8 cellular contexts compared by ENCODE assay signal in the genomic region with DNA sequence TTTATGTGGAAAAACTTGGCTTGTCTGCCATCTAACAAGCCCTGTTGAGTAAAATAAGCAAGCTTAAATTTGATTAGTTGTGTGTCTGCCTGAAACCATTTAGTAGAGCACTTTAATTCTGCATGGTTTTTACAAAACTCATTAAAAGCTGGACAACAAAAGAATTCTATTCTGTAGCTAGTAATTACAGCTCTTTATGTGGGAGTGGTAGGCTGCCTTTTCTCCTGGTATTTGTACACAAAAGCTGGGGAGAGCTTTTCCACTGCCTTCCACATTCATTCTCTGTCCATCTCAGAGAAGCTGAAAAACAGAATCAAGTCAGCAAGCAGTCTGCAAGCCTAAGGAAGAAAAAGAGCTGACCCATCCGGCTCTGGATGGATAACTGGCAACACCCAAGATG. TPM values are rescaled to one million over a fixed set of nuclear protein-coding genes. Genes with fewer than 3 reads are reported as not detected.
DNase-seq lines count a peak whose midpoint lies in the region; ATAC-seq lines count a peak whose summit lies in the region.

No MANE protein-coding gene starts in this region.

- H3K27ac ChIP-seq in iPS-18a (ENCODE audit: low read length): no peak overlapping the region
- H3K27ac ChIP-seq in SJCRH30: no peak overlapping the region

- H3K27me3 ChIP-seq in iPS-18a (ENCODE audit: control insufficient read depth, insufficient read depth, low read length): peaks cover 12% of the 10 kb centered on the region
- H3K27me3 ChIP-seq in SJCRH30: no peaks in the 10 kb centered on the region

- H3K4me3 ChIP-seq in iPS-18a (ENCODE audit: low read length) (peak overlapping the region; percentile 87), SJCRH30 (no peak overlapping the region)

- no peak overlapping the region for H3K27ac Mint-ChIP-seq in activated CD8-positive, alpha-beta T cell treated with anti-CD3 and anti-CD28 coated beads, Interleukin-2, amount 10 ng/mL, durations not matched to agents 7 days and 5 days

- H3K36me3 Mint-ChIP-seq in activated CD8-positive, alpha-beta T cell treated with anti-CD3 and anti-CD28 coated beads, Interleukin-2, amount 10 ng/mL, durations not matched to agents 7 days and 5 days (ENCODE audit: low read depth): peaks cover 33% of the 10 kb centered on the region

- H3K4me1 ChIP-seq in iPS-18a (ENCODE audit: control insufficient read depth, low read depth, low read length): peaks cover 51% of the 10 kb centered on the region
- H3K4me1 ChIP-seq in SJCRH30: 0 out of 2 replicates have a peak, but pooled peaks cover 3% of the 10 kb centered on the region

- CTCF ChIA-PET in activated CD8-positive, alpha-beta T cell treated with anti-CD3 and anti-CD28 coated beads, Interleukin-2, amount 10 ng/mL, durations not matched to agents 7 days and 5 days (lab: Charles Lee): interaction anchor here (0.6 to 3.5 kb wide), 7 partner anchors 10 to 330 kb away, joined by 3 to 17 read pairs (median 4); no protein-coding TSS in a partner anchor

- DNase-seq in NCI-H1092 treated with DMSO at 0.1 percent for 48 hours (lab: John Stamatoyannopoulos, UW): peak; percentile 39
- no peak for DNase-seq in NCI-H1092 (lab: John Stamatoyannopoulos, UW)
- DNase-seq in activated CD8-positive, alpha-beta T cell treated with anti-CD3 and anti-CD28 coated beads, Interleukin-2, amount 10 ng/mL, durations not matched to agents 7 days and 5 days: no peak
- DNase-seq in superior temporal gyrus (ENCODE audit: extremely low spot score): peak; percentile 49
- no peak for DNase-seq in SJCRH30
- DNase-seq in HuH-7.5 (ENCODE audit: low spot score): no peak
- no peak for DNase-seq in DMS53 (lab: John Stamatoyannopoulos, UW)

- H3K4me3 Mint-ChIP-seq in activated CD8-positive, alpha-beta T cell treated with anti-CD3 and anti-CD28 coated beads, Interleukin-2, amount 10 ng/mL, durations not matched to agents 7 days and 5 days: peak overlapping the region; percentile 76

- no peak for ATAC-seq in activated CD8-positive, alpha-beta T cell treated with anti-CD3 and anti-CD28 coated beads, Interleukin-2, amount 10 ng/mL, durations not matched to agents 7 days and 5 days

- H3K9me3 Mint-ChIP-seq in activated CD8-positive, alpha-beta T cell treated with anti-CD3 and anti-CD28 coated beads, Interleukin-2, amount 10 ng/mL, durations not matched to agents 7 days and 5 days (ENCODE audit: insufficient read depth): no peaks in the 10 kb centered on the region

- H3K9ac ChIP-seq in iPS-18a (ENCODE audit: low read length): peak overlapping the region; percentile 72

- POLR2A ChIA-PET in activated CD8-positive, alpha-beta T cell treated with anti-CD3 and anti-CD28 coated beads, Interleukin-2, amount 10 ng/mL, durations not matched to agents 7 days and 5 days (lab: Charles Lee): interaction anchor here (0.7 to 1.3 kb wide), 4 partner anchors 20 to 119 kb away, joined by 3 to 5 read pairs (median 4); no protein-coding TSS in a partner anchor

- H3K9me3 ChIP-seq in iPS-18a (ENCODE audit: control insufficient read depth, low read depth, low read length): no peaks in the 10 kb centered on the region
- no peaks in the 10 kb centered on the region for H3K9me3 ChIP-seq in SJCRH30 (replicated peaks)

- H3K27me3 Mint-ChIP-seq in activated CD8-positive, alpha-beta T cell treated with anti-CD3 and anti-CD28 coated beads, Interleukin-2, amount 10 ng/mL, durations not matched to agents 7 days and 5 days (ENCODE audit: low read depth): no peaks in the 10 kb centered on the region

- peaks cover 36% of the 10 kb centered on the region for H3K4me1 Mint-ChIP-seq in activated CD8-positive, alpha-beta T cell treated with anti-CD3 and anti-CD28 coated beads, Interleukin-2, amount 10 ng/mL, durations not matched to agents 7 days and 5 days (ENCODE audit: low read depth)

- H3K36me3 ChIP-seq in iPS-18a (ENCODE audit: control insufficient read depth, low read depth, low read length) (no peaks in the 10 kb centered on the region), SJCRH30 (peaks cover 6% of the 10 kb centered on the region; the same call in 1 of the 2 replicates)

RNA-seq across cellular contexts. Expression of a gene that starts 1.8 kb away (rescaled TPM):
- 10 to 100 TPM; 17.0 to 20.1 TPM for total RNA-seq in activated CD8-positive, alpha-beta T cell treated with anti-CD3 and anti-CD28 coated beads, Interleukin-2, amount 10 ng/mL, durations not matched to agents 7 days and 5 days
- 10.6 and 11.8 TPM in 2 replicates for total RNA-seq in SJCRH30 (2014; rRNA removed; shearing (Covaris generic))

Comparison
In these comparisons a context has a peak if more than half of its experiments do, and no peak if none do; other contexts are left out.
1. DNase-seq: peak in NCI-H1092 treated with DMSO at 0.1 percent for 48 hours (single experiment) and superior temporal gyrus (single experiment); none in NCI-H1092 (single experiment), activated CD8-positive, alpha-beta T cell treated with anti-CD3 and anti-CD28 coated beads, Interleukin-2, amount 10 ng/mL, durations not matched to agents 7 days and 5 days (single experiment), SJCRH30 (0 of 2), HuH-7.5 (single experiment) and DMS53 (single experiment).